In the genomic region with DNA sequence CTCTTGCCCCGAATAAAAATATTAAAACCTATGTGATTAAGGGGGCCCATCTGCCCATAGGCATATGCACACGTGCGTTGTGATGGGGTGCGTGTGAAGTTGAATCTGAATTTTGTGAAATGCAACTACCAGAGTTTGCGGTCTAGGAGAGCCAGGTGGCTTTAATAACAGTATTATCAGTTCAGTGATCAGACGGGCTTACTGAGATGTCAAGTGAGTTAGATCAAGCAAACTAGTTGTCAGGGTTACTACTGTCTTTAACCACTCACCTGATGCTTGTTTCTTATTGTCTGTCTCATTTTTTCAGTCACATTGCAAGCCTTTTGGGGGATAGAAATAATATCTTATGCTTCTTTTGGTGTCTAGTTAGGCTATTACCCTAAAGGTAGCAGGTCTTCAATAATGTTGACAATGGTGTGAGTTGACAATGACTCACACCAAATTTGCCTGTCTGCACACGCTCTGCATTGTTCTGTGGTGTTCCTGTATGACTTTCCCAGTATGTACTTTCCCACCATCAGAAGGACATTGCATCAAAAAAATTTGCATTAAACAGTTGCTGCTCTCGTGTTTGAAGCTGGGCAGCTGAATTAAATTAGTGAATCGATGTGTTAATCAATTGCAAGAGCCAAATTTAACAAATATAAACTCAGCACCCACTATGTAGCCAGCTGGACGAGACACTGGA, we compare ENCODE assay signal across 13 cellular contexts.
DNase-seq lines count a peak whose midpoint lies in the region; ATAC-seq and TF ChIP-seq lines count a peak whose summit lies in the region.
"Had no signal": no experiment of that assay in that cellular context is flagged by ENCODE, and none has a peak within 500 bp of the region (broad histone marks: within the 10 kb centered on the region; RNA-seq: fewer than 3 reads in every experiment).

No MANE protein-coding gene starts in this region.

- H4K91ac ChIP-seq in trophoblast cell (ENCODE audit: low read depth, low read length), result no peak overlapping the region

- no peaks in the 10 kb centered on the region for H3K36me3 ChIP-seq in mammary epithelial cell (ENCODE audit: insufficient read depth, low read length)
- no peaks in the 10 kb centered on the region for H3K36me3 ChIP-seq in trophoblast cell (ENCODE audit: control insufficient read depth in 1 of 2, insufficient read depth in 2 of 2, low read length in 2 of 2)
- H3K36me3 ChIP-seq in psoas muscle (ENCODE audit: insufficient read depth in 1 of 2, low read depth in 1 of 2), result no peaks in the 10 kb centered on the region

- no peaks in the 10 kb centered on the region for H4K20me1 ChIP-seq in mammary epithelial cell (ENCODE audit: insufficient read depth, low read length)

- H2AK5ac ChIP-seq in trophoblast cell (ENCODE audit: low read length), result no peak overlapping the region

- H2BK120ac ChIP-seq in trophoblast cell (ENCODE audit: insufficient read depth, low read length, poor library complexity), result no peak overlapping the region

- H3K27me3 ChIP-seq in mammary epithelial cell (ENCODE audit: insufficient read depth, low read length), result no peaks in the 10 kb centered on the region
- no peaks in the 10 kb centered on the region for H3K27me3 ChIP-seq in trophoblast cell (ENCODE audit: insufficient read depth, low read length)
- no peaks in the 10 kb centered on the region for H3K27me3 ChIP-seq in psoas muscle (ENCODE audit: insufficient read depth in 3 of 3, low read length in 2 of 3)

- peak overlapping the region; percentile 64 for H3K9ac ChIP-seq in mammary epithelial cell (ENCODE audit: insufficient read depth, low read length)
- H3K9ac ChIP-seq in trophoblast cell (ENCODE audit: low read length), result no peak overlapping the region

- H3K4me3 ChIP-seq in mammary epithelial cell (replicated peaks in 1 of 3; ENCODE audit: insufficient read depth in 1 of 3, low read depth in 2 of 3, low read length in 3 of 3), result no peak overlapping the region
- no peak overlapping the region for H3K4me3 ChIP-seq in trophoblast cell (ENCODE audit: low read depth, low read length)
- H3K4me3 ChIP-seq in psoas muscle, result no peak overlapping the region

- in situ Hi-C loops in mammary epithelial cell (cut with MboI; ENCODE audit: low sequenced_read_pairs in 2 of 2), result no loop called here

- no peak overlapping the region for H4K12ac ChIP-seq in trophoblast cell (ENCODE audit: low read depth, low read length)

- DNase-seq in EH (ENCODE audit: low read depth) (peak; percentile 16), HT1080 (ENCODE audit: low read depth) (peak; percentile 89), mammary epithelial cell (peak; percentile 97), trophoblast cell (peak; percentile 50 to 65), epidermal melanocyte (ENCODE audit: insufficient read length, low spot score) (no peak), psoas muscle (no peak), LoVo (ENCODE audit: low spot score) (no peak), SIG-M5 (lab: John Stamatoyannopoulos, UW) (no peak)
- DNase-seq: activated CD8-positive, alpha-beta memory T cell treated with anti-CD3 and anti-CD28 coated beads, Interleukin-2, amount 10 ng/mL, durations not matched to agents 7 days and 5 days; anterior cingulate cortex; immature natural killer cell; NCI-H2029 treated with DMSO at 0.1 percent for 48 hours; T1000 had no signal

- no peak overlapping the region for H2BK12ac ChIP-seq in trophoblast cell (ENCODE audit: low read length)

- H3K23ac ChIP-seq in trophoblast cell (ENCODE audit: low read length), result no peak overlapping the region

- CTCF ChIA-PET in mammary epithelial cell (lab: Charles Lee; ENCODE audit: low non-redundant PET), result no interaction called here

- peak overlapping the region; percentile 94 for H3K27ac ChIP-seq in mammary epithelial cell (ENCODE audit: insufficient read depth, low read depth, low read length)
- H3K27ac ChIP-seq in trophoblast cell (ENCODE audit: low read depth, low read length), result no peak overlapping the region
- H3K27ac ChIP-seq in psoas muscle, result no peak overlapping the region

- H2AFZ ChIP-seq in mammary epithelial cell (ENCODE audit: low read depth, low read length), result peak overlapping the region; percentile 60
- no peak overlapping the region for H2AFZ ChIP-seq in trophoblast cell (ENCODE audit: insufficient read depth, low read length, poor library complexity)

- H3K14ac ChIP-seq in trophoblast cell (ENCODE audit: low read length), result no peak overlapping the region

- no peak for ATAC-seq in psoas muscle
- ATAC-seq: activated CD8-positive, alpha-beta memory T cell treated with anti-CD3 and anti-CD28 coated beads, Interleukin-2, amount 10 ng/mL, durations not matched to agents 7 days and 5 days had no signal

- H3K79me1 ChIP-seq in trophoblast cell (ENCODE audit: low read length), result peaks cover 2% of the 10 kb centered on the region

- 58% methylated on average over 9 of the region's 10 CpGs for WGBS in mammary epithelial cell (ENCODE audit: low coverage, missing lambda C conversion rate)
- no CpG with 5 or more reads among the region's 10 CpGs for WGBS in trophoblast cell (ENCODE audit: extremely low coverage, insufficient coverage, insufficient read length)
- WGBS in psoas muscle, 3 donors, result 87 to 89% (median 88%) methylated on average over 10 of the region's 10 CpGs

- H3K9me3 ChIP-seq in mammary epithelial cell (replicated peaks; ENCODE audit: insufficient read depth, low read length) (no peaks in the 10 kb centered on the region), trophoblast cell (ENCODE audit: insufficient read depth, low read depth, low read length) (no peaks in the 10 kb centered on the region), psoas muscle (no peaks in the 10 kb centered on the region)

- no peak overlapping the region for H4K8ac ChIP-seq in trophoblast cell (ENCODE audit: low read depth, low read length)

- H2BK5ac ChIP-seq in trophoblast cell (ENCODE audit: low read depth, low read length, poor library complexity), result no peak overlapping the region

- intact Hi-C loops in mammary epithelial cell (cut with micrococcal nuclease) (loop anchor here (1.0 to 2.0 kb wide), 5 partner anchors 14 to 79 kb away; no protein-coding TSS in a partner anchor), psoas muscle (cut with DNase I) (no loop called here)

- H3K18ac ChIP-seq in trophoblast cell (ENCODE audit: low read length), result no peak overlapping the region

- peak overlapping the region; percentile 55 for H3K4me2 ChIP-seq in mammary epithelial cell (ENCODE audit: insufficient read depth, low read depth, low read length)
- no peak overlapping the region for H3K4me2 ChIP-seq in trophoblast cell (ENCODE audit: low read length)

- no peaks in the 10 kb centered on the region for H3K79me2 ChIP-seq in mammary epithelial cell (ENCODE audit: insufficient read depth, low read length)
- H3K79me2 ChIP-seq in trophoblast cell (ENCODE audit: control insufficient read depth, insufficient read depth, low read length, poor library complexity), result no peaks in the 10 kb centered on the region

- dilution Hi-C loops in mammary epithelial cell (cut with HindIII; ENCODE audit: low sequenced_read_pairs), result no loop called here

- TF ChIP-seq CTCF in mammary epithelial cell (conservative IDR thresholded peaks at IDR 0.05 in 1 of 2, IDR thresholded peaks at IDR 0.05 in 1 of 2; ENCODE audit: extremely low read depth in 1 of 2, insufficient read depth in 1 of 2, low read depth in 1 of 2, low read length in 2 of 2) (no peak), psoas muscle (IDR thresholded peaks at IDR 0.05) (no peak)

- BruUV-seq in mammary epithelial cell (replicated peaks; lab: Mats Ljungman, UMichigan), result no TSS peak

- H3K4me1 ChIP-seq in mammary epithelial cell (ENCODE audit: insufficient read depth, low read length), result peaks cover 35% of the 10 kb centered on the region
- H3K4me1 ChIP-seq in trophoblast cell (ENCODE audit: control insufficient read depth in 1 of 2, insufficient read depth in 2 of 2, low read length in 2 of 2), result peaks cover 5 to 6% of the 10 kb centered on the region in 2 experiments
- H3K4me1 ChIP-seq in psoas muscle, result peaks cover 35% of the 10 kb centered on the region

- no peak overlapping the region for H3K4ac ChIP-seq in trophoblast cell (ENCODE audit: low read depth, low read length)

Comparison
In these comparisons a context has a peak if more than half of its experiments do, and no peak if none do; other contexts are left out.
1. DNase-seq: peak in EH (single experiment), HT1080 (single experiment), mammary epithelial cell (single experiment) and trophoblast cell (2 of 2); none in epidermal melanocyte (single experiment), psoas muscle (0 of 2), LoVo (single experiment) and SIG-M5 (single experiment).